ENCODE assay signal across 1 cellular context in the genomic region with DNA sequence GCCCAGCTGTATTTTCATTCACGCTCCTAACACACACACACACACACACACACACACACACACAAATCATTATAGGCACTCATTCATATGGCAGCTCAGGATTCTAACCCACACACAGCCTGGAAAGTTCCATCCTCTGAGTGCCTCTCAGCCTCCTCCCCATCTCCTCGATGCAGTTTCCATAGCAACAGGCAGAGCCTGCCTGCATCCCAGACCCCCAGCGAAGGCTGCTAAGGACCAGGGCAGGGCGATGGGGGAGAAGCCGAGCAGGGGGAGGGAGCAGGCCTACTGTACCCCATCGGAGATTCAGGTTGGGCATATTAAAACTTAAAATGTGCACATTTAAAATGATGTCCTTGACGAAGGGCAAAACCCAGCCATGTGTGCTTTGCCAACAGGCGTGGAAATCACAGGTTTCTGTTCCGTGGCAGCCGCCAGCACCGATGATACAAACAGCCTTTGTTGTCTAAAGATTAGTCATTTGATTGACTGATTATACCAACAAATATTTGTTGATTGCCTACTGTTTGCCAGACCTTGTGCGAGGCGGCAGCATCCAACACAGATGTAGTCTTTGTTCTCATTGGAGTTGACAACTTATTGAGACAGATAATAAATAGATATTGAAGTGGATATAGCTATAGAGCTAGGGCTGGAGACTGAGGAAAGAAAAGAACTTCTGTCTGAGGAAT.
TF ChIP-seq lines count a peak whose summit lies in the region.

No MANE protein-coding gene starts in this region.

TF ChIP-seq in HepG2, 621 proteins besides CTCF, POLR2A, EP300 and RAD21 (continued from another document and continues in another):
- TF ChIP-seq CSRNP1 (CRISPR knock-in tag; IDR thresholded peaks at IDR 0.05) (no peak), ZFP37 (CRISPR knock-in tag; IDR thresholded peaks at IDR 0.05; ENCODE audit: borderline replicate concordance) (no peak), JDP2 (CRISPR knock-in tag; IDR thresholded peaks at IDR 0.05; ENCODE audit: borderline replicate concordance) (no peak), ZFY (CRISPR knock-in tag; IDR thresholded peaks at IDR 0.05) (no peak), ZNF543 (CRISPR knock-in tag; IDR thresholded peaks at IDR 0.05) (0 out of 2 replicates have a peak, but pooled peaks have one; percentile 26), ATF7-NPFF (CRISPR knock-in tag; IDR thresholded peaks at IDR 0.05; ENCODE audit: low read depth) (no peak), ZGPAT (CRISPR knock-in tag; IDR thresholded peaks at IDR 0.05) (peak; percentile 44; the same call in 1 of the 2 replicates), REXO4 (CRISPR knock-in tag; IDR thresholded peaks at IDR 0.05; ENCODE audit: borderline replicate concordance) (no peak), ZNF337 (CRISPR knock-in tag; IDR thresholded peaks at IDR 0.05; ENCODE audit: borderline replicate concordance, low read depth) (no peak), USF2 (IDR thresholded peaks at IDR 0.05; ENCODE audit: low read depth, low read length) (no peak), USF2 (CRISPR knock-in tag; IDR thresholded peaks at IDR 0.05; ENCODE audit: borderline replicate concordance) (no peak), RNF219 (CRISPR knock-in tag; IDR thresholded peaks at IDR 0.05) (no peak), PREB (CRISPR knock-in tag; IDR thresholded peaks at IDR 0.05) (no peak), ZNF34 (CRISPR knock-in tag; IDR thresholded peaks at IDR 0.05; ENCODE audit: borderline replicate concordance) (no peak), BRCA1 (CRISPR knock-in tag; IDR thresholded peaks at IDR 0.05) (no peak), SMARCE1 (IDR thresholded peaks at IDR 0.05; ENCODE audit: borderline replicate concordance) (no peak), REPIN1 (CRISPR knock-in tag; IDR thresholded peaks at IDR 0.05; ENCODE audit: borderline replicate concordance, low read depth) (no peak), ZFP82 (CRISPR knock-in tag; IDR thresholded peaks at IDR 0.05; ENCODE audit: borderline replicate concordance) (no peak), BORCS8-MEF2B (CRISPR knock-in tag; IDR thresholded peaks at IDR 0.05) (no peak), HES4 (CRISPR knock-in tag; IDR thresholded peaks at IDR 0.05; ENCODE audit: borderline replicate concordance) (no peak), ZNF605 (CRISPR knock-in tag; IDR thresholded peaks at IDR 0.05) (no peak), ZBTB33 (CRISPR knock-in tag; IDR thresholded peaks at IDR 0.05) (no peak), RXRA (CRISPR knock-in tag; IDR thresholded peaks at IDR 0.05) (no peak), ZFYVE20 (CRISPR knock-in tag; IDR thresholded peaks at IDR 0.05; ENCODE audit: borderline replicate concordance, low read depth) (no peak), ZBTB43 (CRISPR knock-in tag; conservative IDR thresholded peaks at IDR 0.05) (no peak), SALL2 (CRISPR knock-in tag; IDR thresholded peaks at IDR 0.05) (no peak; the same call in 1 of the 2 replicates), ISL2 (CRISPR knock-in tag; IDR thresholded peaks at IDR 0.05) (peak; percentile 61; the same call in 1 of the 2 replicates), ZFP90 (CRISPR knock-in tag; IDR thresholded peaks at IDR 0.05; ENCODE audit: borderline replicate concordance) (no peak), ZNF441 (CRISPR knock-in tag; IDR thresholded peaks at IDR 0.05; ENCODE audit: borderline replicate concordance) (no peak), MIER3 (CRISPR knock-in tag; IDR thresholded peaks at IDR 0.05; ENCODE audit: borderline replicate concordance) (peak; percentile 41; the same call in 1 of the 2 replicates), ZNF501 (CRISPR knock-in tag; IDR thresholded peaks at IDR 0.05) (no peak), SCMH1 (CRISPR knock-in tag; IDR thresholded peaks at IDR 0.05; ENCODE audit: borderline replicate concordance) (no peak), AHR (CRISPR knock-in tag; IDR thresholded peaks at IDR 0.05) (no peak), IKZF1 (IDR thresholded peaks at IDR 0.05) (no peak), ZBTB25 (CRISPR knock-in tag; IDR thresholded peaks at IDR 0.05) (no peak), PLSCR1 (CRISPR knock-in tag; IDR thresholded peaks at IDR 0.05; ENCODE audit: borderline replicate concordance) (no peak), ZSCAN20 (CRISPR knock-in tag; IDR thresholded peaks at IDR 0.05; ENCODE audit: borderline replicate concordance) (no peak), SAP130 (CRISPR knock-in tag; IDR thresholded peaks at IDR 0.05; ENCODE audit: low read depth) (peak; percentile 52; the same call in 1 of the 2 replicates), SKIL (CRISPR knock-in tag; IDR thresholded peaks at IDR 0.05; ENCODE audit: borderline replicate concordance) (no peak), GABPA (IDR thresholded peaks at IDR 0.05; ENCODE audit: low read depth, low read length) (no peak), GABPA (CRISPR knock-in tag; IDR thresholded peaks at IDR 0.05; ENCODE audit: low read depth) (no peak)
- TF ChIP-seq, protein P1, sequence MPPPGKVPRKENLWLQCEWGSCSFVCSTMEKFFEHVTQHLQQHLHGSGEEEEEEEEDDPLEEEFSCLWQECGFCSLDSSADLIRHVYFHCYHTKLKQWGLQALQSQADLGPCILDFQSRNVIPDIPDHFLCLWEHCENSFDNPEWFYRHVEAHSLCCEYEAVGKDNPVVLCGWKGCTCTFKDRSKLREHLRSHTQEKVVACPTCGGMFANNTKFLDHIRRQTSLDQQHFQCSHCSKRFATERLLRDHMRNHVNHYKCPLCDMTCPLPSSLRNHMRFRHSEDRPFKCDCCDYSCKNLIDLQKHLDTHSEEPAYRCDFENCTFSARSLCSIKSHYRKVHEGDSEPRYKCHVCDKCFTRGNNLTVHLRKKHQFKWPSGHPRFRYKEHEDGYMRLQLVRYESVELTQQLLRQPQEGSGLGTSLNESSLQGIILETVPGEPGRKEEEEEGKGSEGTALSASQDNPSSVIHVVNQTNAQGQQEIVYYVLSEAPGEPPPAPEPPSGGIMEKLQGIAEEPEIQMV (CRISPR knock-in tag; IDR thresholded peaks at IDR 0.05; ENCODE audit: low read depth), result no peak
